8 cellular contexts compared by ENCODE assay signal in genomic region chr4:103197765-103198110, GRCh38. TPM values are rescaled to one million over a fixed set of nuclear protein-coding genes. Genes with fewer than 3 reads are reported as not detected.
DNase-seq lines count a peak whose midpoint lies in the region; ATAC-seq, FAIRE-seq and TF ChIP-seq lines count a peak whose summit lies in the region.

No MANE protein-coding gene starts in this region.

- no peak for TF ChIP-seq CTCF in Peyer's patch (IDR thresholded peaks at IDR 0.05)
- no peak for TF ChIP-seq CTCF in fibroblast of mammary gland (conservative IDR thresholded peaks at IDR 0.05; ENCODE audit: control insufficient read depth, insufficient read depth, low read depth, low read length)
- TF ChIP-seq CTCF in pancreas (IDR thresholded peaks at IDR 0.05) = no peak
- no peak for TF ChIP-seq CTCF in D721Med (IDR thresholded peaks at IDR 0.05; ENCODE audit: insufficient read depth, missing control alignments)

- H3K4me3 ChIP-seq in Peyer's patch = peak overlapping the region; percentile 68 to 88 (median 79)
- peak overlapping the region; percentile 93 for H3K4me3 ChIP-seq in fibroblast of mammary gland (ENCODE audit: control insufficient read depth, low read depth, low read length)
- peak overlapping the region; percentile 52 to 69 (median 58) for H3K4me3 ChIP-seq in pancreas

- 1 to 2% methylated on average over 9 of the region's 9 CpGs for WGBS in pancreas, 2 donors

- peaks cover 0 to 4% (median 0%) of the 10 kb centered on the region in 4 donors for H3K4me1 ChIP-seq in Peyer's patch
- no peaks in the 10 kb centered on the region for H3K4me1 ChIP-seq in pancreas

- H3K9me3 ChIP-seq in Peyer's patch (no peaks in the 10 kb centered on the region), pancreas (no peaks in the 10 kb centered on the region)

- ATAC-seq in GM18873 (IDR thresholded peaks at IDR 0.05; ENCODE audit: low FRiP score, unreplicated experiment) (peak; percentile 46), HG02798 (IDR thresholded peaks at IDR 0.05; ENCODE audit: poor library complexity, unreplicated experiment) (peak; percentile 47), pancreas (peak; percentile 38 to 68 (median 44))

- H3K27me3 ChIP-seq in Peyer's patch (no peaks in the 10 kb centered on the region), pancreas (no peaks in the 10 kb centered on the region)

- TF ChIP-seq POLR2A in Peyer's patch (IDR thresholded peaks at IDR 0.05) = no peak

- H3K36me3 ChIP-seq in Peyer's patch = no peaks in the 10 kb centered on the region
- no peaks in the 10 kb centered on the region for H3K36me3 ChIP-seq in pancreas

- FAIRE-seq in pancreas (lab: Jason Lieb, UNC) (no peak), D721Med (lab: Jason Lieb, UNC) (no peak)

- intact Hi-C loops in pancreas (cut with DNase I) = no loop called here

- H3K27ac ChIP-seq in Peyer's patch = peak overlapping the region in 3 of 4 donors; percentile 7 to 61 (median 59)
- H3K27ac ChIP-seq in pancreas = no peak overlapping the region

- no peak for DNase-seq in Peyer's patch
- peak; percentile 26 for DNase-seq in fibroblast of mammary gland (ENCODE audit: low read depth)
- no peak for DNase-seq in pancreas
- no peak for DNase-seq in DMS79 treated with DMSO at 0.1 percent for 48 hours (lab: John Stamatoyannopoulos, UW)
- no peak for DNase-seq in D721Med (ENCODE audit: insufficient read length, low spot score)
- no peak for DNase-seq in NCI-H2029 (lab: John Stamatoyannopoulos, UW)

RNA-seq across cellular contexts. Expression of gene CENPE, which starts 0.4 kb away (rescaled TPM):
- total RNA-seq in Peyer's patch (10 to 100 TPM in 1 of 4 donors, 1 to 10 TPM in 3; 2.3 to 10.7 (median 7.1) TPM), pancreas (1 to 10 TPM in 1 of 6 donors, under 1 TPM in 5; 0.05 to 2.7 (median 0.64) TPM)
- polyA plus RNA-seq in pancreas = under 1 TPM; 0.04 to 0.05 TPM

Comparison
In these comparisons a context has a peak if more than half of its experiments do, and no peak if none do; other contexts are left out.
1. H3K27ac ChIP-seq: peak in Peyer's patch (3 of 4); none in pancreas (0 of 4).
2. Peak in every context shown above with its lines, with median percentiles within 50 percentile points of each other: ATAC-seq and H3K4me3 ChIP-seq.